12 cellular contexts compared by ENCODE assay signal in genomic region chr7:151425670-151426075, GRCh38. TPM values are rescaled to one million over a fixed set of nuclear protein-coding genes. Genes with fewer than 3 reads are reported as not detected.
A peak's percentile ranks its signal among the peaks of the same experiment; 100 is the strongest.
DNase-seq lines count a peak whose midpoint lies in the region; ATAC-seq and TF ChIP-seq lines count a peak whose summit lies in the region.
"Had no signal": no experiment of that assay in that cellular context is flagged by ENCODE, and none has a peak within 500 bp of the region (broad histone marks: within the 10 kb centered on the region; RNA-seq: fewer than 3 reads in every experiment).

No MANE protein-coding gene starts in this region.

- peak; percentile 77 for ATAC-seq in left ventricle myocardium superior

- peaks cover 7% of the 10 kb centered on the region for H3K9me3 Mint-ChIP-seq in activated naive CD4-positive, alpha-beta T cell treated with anti-CD3 and anti-CD28 coated beads for 36 hours
- peaks cover 9% of the 10 kb centered on the region for H3K9me3 Mint-ChIP-seq in endothelial cell (ENCODE audit: unreplicated experiment)

- peaks cover 31% of the 10 kb centered on the region for H3K4me1 Mint-ChIP-seq in activated naive CD4-positive, alpha-beta T cell treated with anti-CD3 and anti-CD28 coated beads for 36 hours (ENCODE audit: low read depth)
- H3K4me1 Mint-ChIP-seq in endothelial cell (ENCODE audit: unreplicated experiment): peaks cover 8% of the 10 kb centered on the region

- H3K4me3 Mint-ChIP-seq in activated naive CD4-positive, alpha-beta T cell treated with anti-CD3 and anti-CD28 coated beads for 36 hours: no peak overlapping the region
- H3K4me3 Mint-ChIP-seq in endothelial cell (ENCODE audit: unreplicated experiment): no peak overlapping the region

- H3K27ac Mint-ChIP-seq in activated naive CD4-positive, alpha-beta T cell treated with anti-CD3 and anti-CD28 coated beads for 36 hours: no peak overlapping the region
- no peak overlapping the region for H3K27ac Mint-ChIP-seq in endothelial cell (ENCODE audit: unreplicated experiment)

- intact Hi-C loops in left ventricle myocardium superior (cut with micrococcal nuclease): no loop called here
- intact Hi-C loops in activated naive CD4-positive, alpha-beta T cell treated with anti-CD3 and anti-CD28 coated beads for 36 hours (cut with micrococcal nuclease): no loop called here

- DNase-seq in GM03348 (ENCODE audit: low spot score): peak; percentile 65
- DNase-seq in amniotic epithelial cell (ENCODE audit: low read depth): peak; percentile 98
- no peak for DNase-seq in left ventricle myocardium superior
- peak; percentile 67 for DNase-seq in skeletal muscle cell (ENCODE audit: low read depth)
- no peak for DNase-seq in DMS153 (lab: John Stamatoyannopoulos, UW)
- no peak for DNase-seq in activated naive CD4-positive, alpha-beta T cell treated with anti-CD3 and anti-CD28 coated beads for 36 hours
- DNase-seq in midbrain (lab: John Stamatoyannopoulos, UW): no peak
- no peak for DNase-seq in endothelial cell (ENCODE audit: low spot score)
- DNase-seq: activated CD4-positive, alpha-beta T cell treated with anti-CD3 and anti-CD28 coated beads, Interleukin-2, amount 50 U/mL, for 48 hours; hippocampal formation; SHP77 had no signal

- H3K4me3 ChIP-seq in skeletal muscle cell (ENCODE audit: low read depth, low read length): no peak overlapping the region
- H3K4me3 ChIP-seq: pancreas had no signal

- no peak for TF ChIP-seq CTCF in endothelial cell (IDR thresholded peaks at IDR 0.05; ENCODE audit: unreplicated experiment)

- no peaks in the 10 kb centered on the region for H3K27me3 Mint-ChIP-seq in activated naive CD4-positive, alpha-beta T cell treated with anti-CD3 and anti-CD28 coated beads for 36 hours (ENCODE audit: low read depth)
- peaks cover 8% of the 10 kb centered on the region for H3K27me3 Mint-ChIP-seq in endothelial cell (ENCODE audit: unreplicated experiment)

- no peaks in the 10 kb centered on the region for H3K36me3 Mint-ChIP-seq in activated naive CD4-positive, alpha-beta T cell treated with anti-CD3 and anti-CD28 coated beads for 36 hours (ENCODE audit: low read depth)
- peaks cover 9% of the 10 kb centered on the region for H3K36me3 Mint-ChIP-seq in endothelial cell (ENCODE audit: low read depth, unreplicated experiment)

- CTCF ChIA-PET in activated naive CD4-positive, alpha-beta T cell treated with anti-CD3 and anti-CD28 coated beads for 36 hours (lab: Charles Lee): no interaction called here

RNA-seq across cellular contexts. Expression of gene CRYGN, which starts 14.3 kb away (rescaled TPM):
- total RNA-seq in left ventricle myocardium superior: not detected
- not detected for total RNA-seq in activated naive CD4-positive, alpha-beta T cell treated with anti-CD3 and anti-CD28 coated beads for 36 hours
- not detected for total RNA-seq in endothelial cell (ENCODE audit: unreplicated experiment)

RNA-seq across cellular contexts. Expression of gene WDR86, which starts 15.8 kb away (rescaled TPM):
- total RNA-seq in left ventricle myocardium superior (0.37 TPM), endothelial cell (ENCODE audit: unreplicated experiment) (57.0 TPM)
- total RNA-seq in activated naive CD4-positive, alpha-beta T cell treated with anti-CD3 and anti-CD28 coated beads for 36 hours: not detected

Comparison
In these comparisons a context has a peak if more than half of its experiments do, and no peak if none do; other contexts are left out.
1. DNase-seq: peak in GM03348 (single experiment), amniotic epithelial cell (single experiment) and skeletal muscle cell (single experiment); none in left ventricle myocardium superior (single experiment), DMS153 (single experiment), activated naive CD4-positive, alpha-beta T cell treated with anti-CD3 and anti-CD28 coated beads for 36 hours (single experiment), midbrain (single experiment) and endothelial cell (single experiment).
2. RNA of gene WDR86, which starts 15.8 kb away (total RNA-seq): 57.0 TPM in endothelial cell (single experiment); 0.37 TPM in left ventricle myocardium superior (single experiment) and not detected in activated naive CD4-positive, alpha-beta T cell treated with anti-CD3 and anti-CD28 coated beads for 36 hours; every median in the first group is over 10 times any median in the second.